In the genomic region with DNA sequence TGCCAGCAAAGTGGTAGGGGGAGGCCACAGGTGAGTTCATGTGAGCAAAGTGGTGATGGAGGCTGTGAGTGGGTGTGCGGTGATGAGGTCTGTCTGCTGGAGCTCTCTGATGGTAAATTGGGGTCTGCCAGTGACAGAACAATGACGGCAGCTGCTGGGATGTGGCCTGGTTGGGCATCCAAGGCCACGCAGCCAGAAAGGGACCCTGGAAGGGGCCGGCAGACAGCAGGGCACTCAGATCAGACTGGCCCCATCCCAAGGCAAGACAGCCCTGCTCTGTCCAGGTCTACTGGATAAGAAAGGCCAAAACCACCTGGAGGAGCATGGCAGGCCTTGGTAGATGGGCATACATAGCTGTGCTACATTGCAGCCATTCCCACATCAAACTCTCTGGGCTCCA, we compare ENCODE assay signal across 15 cellular contexts.
A peak's percentile ranks its signal among the peaks of the same experiment; 100 is the strongest.
DNase-seq lines count a peak whose midpoint lies in the region; ATAC-seq lines count a peak whose summit lies in the region.
"Had no signal": no experiment of that assay in that cellular context is flagged by ENCODE, and none has a peak within 500 bp of the region (broad histone marks: within the 10 kb centered on the region; RNA-seq: fewer than 3 reads in every experiment).

No MANE protein-coding gene starts in this region.

- no peaks in the 10 kb centered on the region for H3K36me3 Mint-ChIP-seq in stimulated activated effector memory CD8-positive, alpha-beta T cell treated with anti-CD3 and anti-CD28 coated beads, Interleukin-12 subunit alpha, Interleukin-12 subunit beta, amount 100 ng/mL, for 72 hours

- H2AK5ac ChIP-seq in mesenchymal stem cell (ENCODE audit: low read length, severe bottlenecking): no peak overlapping the region

- no peak overlapping the region for H3K18ac ChIP-seq in mesenchymal stem cell (ENCODE audit: low read depth in 1 of 2, low read length in 2 of 2)

- no peak overlapping the region for H3K4me2 ChIP-seq in mesenchymal stem cell (ENCODE audit: low read length, poor library complexity, severe bottlenecking)
- H3K4me2 ChIP-seq: A549 had no signal

- no peak for DNase-seq in Right ventricle myocardium inferior (ENCODE audit: missing footprints)
- DNase-seq in left cardiac atrium: no peak
- DNase-seq in mesenchymal stem cell: no peak
- no peak for DNase-seq in stimulated activated effector memory CD8-positive, alpha-beta T cell treated with anti-CD3 and anti-CD28 coated beads, Interleukin-12 subunit alpha, Interleukin-12 subunit beta, amount 100 ng/mL, for 72 hours (ENCODE audit: low spot score in 2 of 2)
- DNase-seq in cortex of kidney (lab: John Stamatoyannopoulos, UW): no peak
- no peak for DNase-seq in stimulated activated naive CD4-positive, alpha-beta T cell (lab: John Stamatoyannopoulos, UW)
- DNase-seq: AML-193; Caco-2; CD4-positive, alpha-beta T cell; GOT3; H9 had no signal

- no peak overlapping the region for H3K27ac ChIP-seq in mesenchymal stem cell (ENCODE audit: low read length, poor library complexity, severe bottlenecking)
- H3K27ac ChIP-seq: 22Rv1, A549, C4-2B had no signal

- H2BK12ac ChIP-seq in mesenchymal stem cell (ENCODE audit: low read length in 2 of 2): no peak overlapping the region

- H3K4me3 Mint-ChIP-seq in stimulated activated effector memory CD8-positive, alpha-beta T cell treated with anti-CD3 and anti-CD28 coated beads, Interleukin-12 subunit alpha, Interleukin-12 subunit beta, amount 100 ng/mL, for 72 hours: no peak overlapping the region
- H3K4me3 Mint-ChIP-seq: CD4-positive, alpha-beta T cell; H9 had no signal

- WGBS in mesenchymal stem cell: 92% methylated on average over 4 of the region's 4 CpGs

- H3K27me3 ChIP-seq in mesenchymal stem cell (ENCODE audit: control insufficient read depth in 1 of 2, insufficient read depth in 1 of 2, low read length in 2 of 2): no peaks in the 10 kb centered on the region

- peaks cover 2% of the 10 kb centered on the region for H3K4me1 ChIP-seq in mesenchymal stem cell (ENCODE audit: control insufficient read depth, insufficient read depth, low read depth, low read length)
- H3K4me1 ChIP-seq: A549, Caco-2 had no signal

- no peak overlapping the region for H2BK120ac ChIP-seq in mesenchymal stem cell (ENCODE audit: low read depth, low read length)

- peak overlapping the region; percentile 56 for H4K91ac ChIP-seq in mesenchymal stem cell (ENCODE audit: low read length)

- no peak overlapping the region for H3K4ac ChIP-seq in mesenchymal stem cell (ENCODE audit: low read depth in 1 of 2, low read length in 2 of 2)

- H3K4me1 Mint-ChIP-seq in stimulated activated effector memory CD8-positive, alpha-beta T cell treated with anti-CD3 and anti-CD28 coated beads, Interleukin-12 subunit alpha, Interleukin-12 subunit beta, amount 100 ng/mL, for 72 hours: no peaks in the 10 kb centered on the region
- H3K4me1 Mint-ChIP-seq: H9 had no signal

- no peak overlapping the region for H3K4me3 ChIP-seq in mesenchymal stem cell (ENCODE audit: insufficient read depth in 1 of 2, low read depth in 1 of 2, low read length in 2 of 2)
- H3K4me3 ChIP-seq: A549 had no signal

- H3K79me1 ChIP-seq in mesenchymal stem cell (replicated peaks; ENCODE audit: low read length, poor library complexity, severe bottlenecking): no peaks in the 10 kb centered on the region

- no peak overlapping the region for H2BK5ac ChIP-seq in mesenchymal stem cell (ENCODE audit: low read depth, low read length, poor library complexity, severe bottlenecking)

- peaks cover 5% of the 10 kb centered on the region for H3K9me3 ChIP-seq in mesenchymal stem cell (ENCODE audit: control insufficient read depth, low read length)
- H3K9me3 ChIP-seq: A549, Caco-2 had no signal

- peak overlapping the region; percentile 61 for H4K8ac ChIP-seq in mesenchymal stem cell (ENCODE audit: low read length)

- no peak overlapping the region for H3K9ac ChIP-seq in mesenchymal stem cell (ENCODE audit: low read length)

- no peaks in the 10 kb centered on the region for H3K36me3 ChIP-seq in mesenchymal stem cell (ENCODE audit: control insufficient read depth in 1 of 2, insufficient read depth in 2 of 2, low read depth in 1 of 2, low read length in 2 of 2)

- intact Hi-C loops in Right ventricle myocardium inferior (cut with DNase I) (no loop called here), left cardiac atrium (cut with DNase I) (no loop called here)

- ATAC-seq in Right ventricle myocardium inferior: peak; percentile 26
- ATAC-seq in left cardiac atrium: no peak
- ATAC-seq in stimulated activated effector memory CD8-positive, alpha-beta T cell treated with anti-CD3 and anti-CD28 coated beads, Interleukin-12 subunit alpha, Interleukin-12 subunit beta, amount 100 ng/mL, for 72 hours: peak; percentile 24
- ATAC-seq in GM19395 (IDR thresholded peaks at IDR 0.05; ENCODE audit: unreplicated experiment): no peak
- ATAC-seq: A549 had no signal

- peaks cover 3% of the 10 kb centered on the region for H3K9me3 Mint-ChIP-seq in stimulated activated effector memory CD8-positive, alpha-beta T cell treated with anti-CD3 and anti-CD28 coated beads, Interleukin-12 subunit alpha, Interleukin-12 subunit beta, amount 100 ng/mL, for 72 hours
- H3K9me3 Mint-ChIP-seq: CD4-positive, alpha-beta T cell had no signal

- no peak overlapping the region for H3K27ac Mint-ChIP-seq in stimulated activated effector memory CD8-positive, alpha-beta T cell treated with anti-CD3 and anti-CD28 coated beads, Interleukin-12 subunit alpha, Interleukin-12 subunit beta, amount 100 ng/mL, for 72 hours
- H3K27ac Mint-ChIP-seq: CD4-positive, alpha-beta T cell had no signal

- no peak overlapping the region for H3K23ac ChIP-seq in mesenchymal stem cell (ENCODE audit: low read length in 2 of 2)

- no peak overlapping the region for H2AFZ ChIP-seq in mesenchymal stem cell (ENCODE audit: low read depth, low read length)

- no peak overlapping the region for H3K14ac ChIP-seq in mesenchymal stem cell (ENCODE audit: low read length in 2 of 2)

- no peak overlapping the region for H2BK15ac ChIP-seq in mesenchymal stem cell (ENCODE audit: low read depth, poor library complexity, severe bottlenecking)

Comparison
In these comparisons a context has a peak if more than half of its experiments do, and no peak if none do; other contexts are left out.
1. ATAC-seq: peak in Right ventricle myocardium inferior (single experiment) and stimulated activated effector memory CD8-positive, alpha-beta T cell treated with anti-CD3 and anti-CD28 coated beads, Interleukin-12 subunit alpha, Interleukin-12 subunit beta, amount 100 ng/mL, for 72 hours (single experiment); none in left cardiac atrium (0 of 2) and GM19395 (single experiment).